Comparison of ENCODE assay signal across 33 cellular contexts in genomic region chr1:241272828-241273227, GRCh38.
"Had no signal": no experiment of that assay in that cellular context is flagged by ENCODE, and none has a peak within 500 bp of the region (broad histone marks: within the 10 kb centered on the region; RNA-seq: fewer than 3 reads in every experiment).

No MANE protein-coding gene starts in this region.

- DNase-seq: Karpas-422, Kasumi-1, MG63, MM.1S, MV-4-11, NCI-H1048, NCI-H1092, NCI-H1092 treated with DMSO at 0.1 percent for 48 hours, NCI-H1105, NCI-H1105 treated with DMSO at 0.1 percent for 48 hours, NCI-H1417, NCI-H1417 treated with DMSO at 0.1 percent for 48 hours, NCI-H1436, NCI-H1436 treated with DMSO at 0.1 percent for 48 hours, NCI-H146, NCI-H1694, NCI-H1694 treated with DMSO at 0.1 percent for 48 hours, NCI-H187, NCI-H187 treated with DMSO at 0.1 percent for 48 hours, NCI-H1930, NCI-H2081, NCI-H2081 treated with DMSO at 0.1 percent for 48 hours, NCI-H2107, NCI-H2171, NCI-H2171 treated with DMSO at 0.1 percent for 48 hours, NCI-H2227 treated with DMSO at 0.1 percent for 48 hours, NCI-H226, NCI-H446, NCI-H446 treated with DMSO at 0.1 percent for 48 hours, NCI-H510A, NCI-H510A treated with DMSO at 0.1 percent for 48 hours, NCI-H524, NCI-H524 treated with DMSO at 0.1 percent for 48 hours had no signal

- H3K36me3 ChIP-seq: MG63 had no signal

- H3K4me3 ChIP-seq: MG63 had no signal
